In the genomic region with DNA sequence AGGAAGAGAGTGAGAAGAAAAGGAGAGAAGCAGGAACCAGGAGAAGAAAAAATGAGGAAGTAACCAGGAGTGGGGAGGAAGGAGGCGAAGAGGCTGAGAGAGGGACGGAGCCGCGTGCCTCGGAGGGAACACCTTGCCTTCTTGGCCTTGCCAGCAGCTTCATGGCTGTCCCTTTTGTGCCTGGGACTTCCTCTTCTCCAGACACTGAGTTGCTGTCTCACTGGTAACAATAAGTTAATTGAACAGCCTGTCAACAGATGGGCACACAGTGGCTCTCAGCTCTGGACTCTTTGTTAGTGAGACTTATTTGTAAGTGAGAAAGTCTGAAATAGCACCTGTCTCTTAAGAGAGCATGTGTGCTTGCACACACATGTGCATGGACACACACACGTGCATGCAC, we compare ENCODE assay signal across 10 cellular contexts.
DNase-seq lines count a peak whose midpoint lies in the region; ATAC-seq and TF ChIP-seq lines count a peak whose summit lies in the region.
"Had no signal": no experiment of that assay in that cellular context is flagged by ENCODE, and none has a peak within 500 bp of the region (broad histone marks: within the 10 kb centered on the region; RNA-seq: fewer than 3 reads in every experiment).

No MANE protein-coding gene starts in this region.

- TF ChIP-seq CTCF in upper lobe of right lung (IDR thresholded peaks at IDR 0.05), result no peak

- peak; percentile 2 to 37 for ATAC-seq in activated naive CD4-positive, alpha-beta T cell treated with anti-CD3 and anti-CD28 coated beads, Interleukin-2, amount 50 U/mL, for 72 hours
- ATAC-seq in upper lobe of right lung, result peak; percentile 70
- ATAC-seq in GM21367 (IDR thresholded peaks at IDR 0.05; ENCODE audit: unreplicated experiment), result no peak

- H3K9me3 Mint-ChIP-seq in T-helper 1 cell treated with Interleukin-12 subunit alpha and Interleukin-12 subunit beta and Interleukin-4 antibody, amounts not matched to agents 30 μg/mL and 1 μg/mL, for 36 hours, result no peaks in the 10 kb centered on the region
- H3K9me3 Mint-ChIP-seq in activated naive CD4-positive, alpha-beta T cell treated with anti-CD3 and anti-CD28 coated beads, Interleukin-2, amount 50 U/mL, for 72 hours, result no peaks in the 10 kb centered on the region

- H3K4me1 ChIP-seq in upper lobe of right lung, result no peaks in the 10 kb centered on the region

- peaks cover 52% of the 10 kb centered on the region for H3K4me1 Mint-ChIP-seq in T-helper 1 cell treated with Interleukin-12 subunit alpha and Interleukin-12 subunit beta and Interleukin-4 antibody, amounts not matched to agents 30 μg/mL and 1 μg/mL, for 36 hours (ENCODE audit: low read depth)

- intact Hi-C loops in upper lobe of right lung (cut with DNase I), result no loop called here

- H3K4me3 Mint-ChIP-seq in T-helper 1 cell treated with Interleukin-12 subunit alpha and Interleukin-12 subunit beta and Interleukin-4 antibody, amounts not matched to agents 30 μg/mL and 1 μg/mL, for 36 hours, result peak overlapping the region; percentile 87

- H3K36me3 Mint-ChIP-seq in T-helper 1 cell treated with Interleukin-12 subunit alpha and Interleukin-12 subunit beta and Interleukin-4 antibody, amounts not matched to agents 30 μg/mL and 1 μg/mL, for 36 hours (ENCODE audit: low read depth), result peaks cover 5% of the 10 kb centered on the region
- H3K36me3 Mint-ChIP-seq in activated naive CD4-positive, alpha-beta T cell treated with anti-CD3 and anti-CD28 coated beads, Interleukin-2, amount 50 U/mL, for 72 hours, result no peaks in the 10 kb centered on the region

- DNase-seq in stimulated activated CD4-positive, alpha-beta T cell treated with anti-CD3 and anti-CD28 coated beads, Interleukin-12 subunit alpha, Interleukin-12 subunit beta, amount 100 ng/mL, for 4 hours, result peak; percentile 7
- no peak for DNase-seq in stimulated activated CD4-positive, alpha-beta T cell treated with anti-CD3 and anti-CD28 coated beads, Interleukin-4, amount 100 ng/mL, for 4 hours
- DNase-seq in activated naive CD4-positive, alpha-beta T cell treated with anti-CD3 and anti-CD28 coated beads, Interleukin-2, amount 50 U/mL, for 72 hours (ENCODE audit: low spot score in 2 of 2), result peak; percentile 22 to 55
- DNase-seq in upper lobe of right lung (peak; percentile 66), HT-29 (ENCODE audit: low spot score) (no peak), EL (no peak)
- DNase-seq: esophagus squamous epithelium, NCI-H524 treated with DMSO at 0.1 percent for 48 hours had no signal

- peak overlapping the region; percentile 5 for H3K4me3 ChIP-seq in upper lobe of right lung

- H3K27me3 Mint-ChIP-seq in T-helper 1 cell treated with Interleukin-12 subunit alpha and Interleukin-12 subunit beta and Interleukin-4 antibody, amounts not matched to agents 30 μg/mL and 1 μg/mL, for 36 hours (ENCODE audit: low read depth), result no peaks in the 10 kb centered on the region

- no peak overlapping the region for H3K27ac ChIP-seq in upper lobe of right lung
- H3K27ac ChIP-seq: esophagus squamous epithelium had no signal

- H3K9me3 ChIP-seq in upper lobe of right lung, result no peaks in the 10 kb centered on the region
- H3K9me3 ChIP-seq: esophagus squamous epithelium had no signal

- H3K27ac Mint-ChIP-seq in T-helper 1 cell treated with Interleukin-12 subunit alpha and Interleukin-12 subunit beta and Interleukin-4 antibody, amounts not matched to agents 30 μg/mL and 1 μg/mL, for 36 hours, result peak overlapping the region; percentile 96
- H3K27ac Mint-ChIP-seq in activated naive CD4-positive, alpha-beta T cell treated with anti-CD3 and anti-CD28 coated beads, Interleukin-2, amount 50 U/mL, for 72 hours, result peak overlapping the region; percentile 86 to 94

- no peaks in the 10 kb centered on the region for H3K27me3 ChIP-seq in upper lobe of right lung

- no peaks in the 10 kb centered on the region for H3K36me3 ChIP-seq in upper lobe of right lung
- H3K36me3 ChIP-seq: esophagus squamous epithelium had no signal

Comparison
In these comparisons a context has a peak if more than half of its experiments do, and no peak if none do; other contexts are left out.
1. DNase-seq: peak in stimulated activated CD4-positive, alpha-beta T cell treated with anti-CD3 and anti-CD28 coated beads, Interleukin-12 subunit alpha, Interleukin-12 subunit beta, amount 100 ng/mL, for 4 hours (single experiment), activated naive CD4-positive, alpha-beta T cell treated with anti-CD3 and anti-CD28 coated beads, Interleukin-2, amount 50 U/mL, for 72 hours (2 of 2) and upper lobe of right lung (single experiment); none in stimulated activated CD4-positive, alpha-beta T cell treated with anti-CD3 and anti-CD28 coated beads, Interleukin-4, amount 100 ng/mL, for 4 hours (0 of 2), HT-29 (single experiment) and EL (single experiment).